ENCODE assay signal across 9 cellular contexts in the genomic region with DNA sequence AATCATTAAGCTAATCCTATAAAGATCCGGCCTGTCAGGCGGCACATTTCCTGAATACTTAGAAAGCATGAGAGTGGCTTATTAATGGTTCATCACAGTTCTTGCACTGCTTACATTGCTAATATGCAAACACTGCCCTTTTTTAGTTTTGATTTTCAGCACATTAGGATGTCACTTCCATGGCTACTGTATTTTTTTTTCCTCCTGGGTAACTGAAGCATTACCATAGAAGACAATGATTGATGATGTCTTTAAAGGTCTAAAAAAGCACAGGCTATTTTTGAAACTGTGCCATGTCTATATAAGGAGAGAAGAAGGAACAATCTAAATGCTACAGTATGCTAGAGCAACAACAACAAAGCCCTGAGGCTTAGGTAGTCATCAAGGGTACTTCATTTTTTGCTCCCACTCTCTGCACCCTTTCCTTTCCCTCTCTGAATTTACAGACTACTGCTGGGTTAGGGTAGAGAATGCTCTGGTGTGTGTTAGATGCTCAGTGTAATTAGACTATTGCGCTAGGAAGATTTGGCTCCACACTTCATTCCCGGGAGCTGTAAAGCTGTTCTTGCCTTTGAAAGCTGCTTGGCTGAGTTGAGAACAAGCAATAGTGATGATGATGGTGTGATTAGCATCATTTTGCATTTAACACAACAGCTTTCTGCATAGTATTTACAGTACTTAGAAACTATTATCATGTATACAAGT.
DNase-seq lines count a peak whose midpoint lies in the region; ATAC-seq lines count a peak whose summit lies in the region.
"Had no signal": no experiment of that assay in that cellular context is flagged by ENCODE, and none has a peak within 500 bp of the region (broad histone marks: within the 10 kb centered on the region; RNA-seq: fewer than 3 reads in every experiment).

No MANE protein-coding gene starts in this region.

- no peaks in the 10 kb centered on the region for H3K9me3 ChIP-seq in muscle layer of duodenum (ENCODE audit: control insufficient read depth in 1 of 2, low read length in 2 of 2)

- peak; percentile 5 to 10 for DNase-seq in SHP77 (lab: John Stamatoyannopoulos, UW)
- no peak for DNase-seq in NOMO-1 treated with DMSO at 0.1 percent for 48 hours (lab: John Stamatoyannopoulos, UW; ENCODE audit: unreplicated experiment)
- no peak for DNase-seq in HPDE6-E6E7 (ENCODE audit: extremely low spot score)
- no peak for DNase-seq in activated naive CD8-positive, alpha-beta T cell treated with anti-CD3 and anti-CD28 coated beads for 36 hours
- DNase-seq: activated T-cell treated with anti-CD3 and anti-CD28 coated beads, Interleukin-2, amount 50 U/mL, for 1 hour had no signal

- no peak overlapping the region for H3K27ac Mint-ChIP-seq in activated naive CD8-positive, alpha-beta T cell treated with anti-CD3 and anti-CD28 coated beads for 36 hours

- H3K4me1 Mint-ChIP-seq in activated naive CD8-positive, alpha-beta T cell treated with anti-CD3 and anti-CD28 coated beads for 36 hours, result no peaks in the 10 kb centered on the region

- H3K27me3 Mint-ChIP-seq in activated naive CD8-positive, alpha-beta T cell treated with anti-CD3 and anti-CD28 coated beads for 36 hours, result peaks cover 4% of the 10 kb centered on the region

- H3K36me3 Mint-ChIP-seq in activated naive CD8-positive, alpha-beta T cell treated with anti-CD3 and anti-CD28 coated beads for 36 hours, result no peaks in the 10 kb centered on the region

- H3K36me3 ChIP-seq in muscle layer of duodenum (ENCODE audit: control insufficient read depth in 1 of 2, insufficient read depth in 2 of 2, low read length in 2 of 2), result no peaks in the 10 kb centered on the region

- H3K27ac ChIP-seq in muscle layer of duodenum (ENCODE audit: low read length), result peak overlapping the region; percentile 21

- no peaks in the 10 kb centered on the region for H3K27me3 ChIP-seq in muscle layer of duodenum (ENCODE audit: low read depth, low read length)

- peak; percentile 39 for ATAC-seq in GM18873 (IDR thresholded peaks at IDR 0.05; ENCODE audit: low FRiP score, unreplicated experiment)
- ATAC-seq in HG03159 (IDR thresholded peaks at IDR 0.05; ENCODE audit: unreplicated experiment), result peak; percentile 25
- no peak for ATAC-seq in HG03457 (IDR thresholded peaks at IDR 0.05; ENCODE audit: unreplicated experiment)

- H3K4me3 Mint-ChIP-seq in activated naive CD8-positive, alpha-beta T cell treated with anti-CD3 and anti-CD28 coated beads for 36 hours, result no peak overlapping the region

- H3K9me3 Mint-ChIP-seq in activated naive CD8-positive, alpha-beta T cell treated with anti-CD3 and anti-CD28 coated beads for 36 hours, result no peaks in the 10 kb centered on the region

- no peak overlapping the region for H3K4me3 ChIP-seq in muscle layer of duodenum (ENCODE audit: low read depth in 1 of 2, low read length in 2 of 2)

- no peaks in the 10 kb centered on the region for H3K4me1 ChIP-seq in muscle layer of duodenum (ENCODE audit: control insufficient read depth in 1 of 2, insufficient read depth in 2 of 2, low read length in 2 of 2)

Comparison
In these comparisons a context has a peak if more than half of its experiments do, and no peak if none do; other contexts are left out.
1. DNase-seq: peak in SHP77 (2 of 2); none in NOMO-1 treated with DMSO at 0.1 percent for 48 hours (single experiment), HPDE6-E6E7 (single experiment) and activated naive CD8-positive, alpha-beta T cell treated with anti-CD3 and anti-CD28 coated beads for 36 hours (single experiment).